Comparison of ENCODE assay signal across 6 cellular contexts in the genomic region with DNA sequence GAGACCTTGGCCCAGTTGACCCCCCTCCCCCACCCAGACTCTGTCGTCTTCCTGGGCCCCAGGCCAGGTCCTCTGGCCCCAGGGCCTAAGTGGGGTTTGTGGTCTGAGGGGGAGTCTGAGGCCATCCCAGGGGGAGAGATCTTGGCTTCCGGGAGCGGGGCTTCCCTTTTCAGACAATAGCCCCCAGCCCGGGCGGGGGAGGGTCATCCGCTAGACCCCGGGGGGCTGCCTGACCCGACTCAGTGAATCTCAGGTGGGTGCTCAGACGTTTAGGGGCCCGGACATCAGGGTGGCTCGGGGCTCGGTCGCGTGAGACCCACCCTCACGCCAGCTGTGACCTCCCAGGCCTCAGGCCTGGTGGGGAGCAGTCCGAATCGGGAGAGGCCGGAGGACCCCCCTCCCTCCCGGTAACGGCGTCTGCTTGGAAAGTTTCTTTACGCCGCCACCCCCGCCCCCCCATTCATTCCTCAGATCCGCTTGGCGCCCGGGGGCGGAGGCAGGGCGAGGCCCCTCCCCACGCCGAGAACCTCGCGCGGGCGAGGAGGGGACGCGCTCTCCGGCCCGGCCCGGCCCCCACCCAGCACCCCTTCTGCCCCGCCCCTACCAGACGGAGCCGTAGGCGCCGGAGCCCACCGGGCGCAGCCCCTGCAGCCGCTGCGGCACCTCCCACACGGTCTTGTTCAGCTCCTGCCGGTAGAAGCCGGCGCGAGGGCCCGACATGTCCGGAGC. TPM values are rescaled to one million over a fixed set of nuclear protein-coding genes. Genes with fewer than 3 reads are reported as not detected.
DNase-seq lines count a peak whose midpoint lies in the region; ATAC-seq and TF ChIP-seq lines count a peak whose summit lies in the region.

No MANE protein-coding gene starts in this region.

- WGBS in prostate gland, result 7% methylated on average over 49 of the region's 56 CpGs

- H4K20me1 ChIP-seq in OCI-LY7 (ENCODE audit: insufficient read depth, low read length), result no peaks in the 10 kb centered on the region

- H3K9me2 ChIP-seq in OCI-LY7 (ENCODE audit: insufficient read depth, low read length), result no peaks in the 10 kb centered on the region

- DNase-seq in GDM1 (lab: John Stamatoyannopoulos, UW) (peak; percentile 34), OCI-LY7 (ENCODE audit: low spot score) (peak; percentile 59), prostate gland (ENCODE audit: low spot score) (peak; percentile 47)
- DNase-seq in central memory CD8-positive, alpha-beta T cell (ENCODE audit: low spot score in 2 of 2), result no peak

- no peaks in the 10 kb centered on the region for H3K27me3 ChIP-seq in prostate gland (replicated peaks; ENCODE audit: insufficient read depth)

- no peaks in the 10 kb centered on the region for H3K79me2 ChIP-seq in OCI-LY7 (ENCODE audit: insufficient read depth, low read depth, low read length)

- H3K4me2 ChIP-seq in OCI-LY7 (ENCODE audit: low read length), result peak overlapping the region; percentile 94

- POLR2A ChIA-PET in OCI-LY7 (lab: Charles Lee), result no interaction called here

- peak overlapping the region; percentile 20; the same call in 1 of the 2 replicates for H2AFZ ChIP-seq in OCI-LY7 (ENCODE audit: low read length)

- no peak overlapping the region for H3K27ac Mint-ChIP-seq in central memory CD8-positive, alpha-beta T cell (ENCODE audit: low read depth)

- H3K27me3 Mint-ChIP-seq in central memory CD8-positive, alpha-beta T cell, result no peaks in the 10 kb centered on the region

- CTCF ChIA-PET in OCI-LY7 (lab: Charles Lee; ENCODE audit: unreplicated experiment), result no interaction called here

- peak overlapping the region; percentile 73 for H3K4me3 ChIP-seq in OCI-LY7 (ENCODE audit: low read depth, low read length, poor library complexity, severe bottlenecking)
- H3K4me3 ChIP-seq in prostate gland, result peak overlapping the region; percentile 40 to 53

- ATAC-seq in central memory CD8-positive, alpha-beta T cell (replicated peaks; ENCODE audit: extremely low read depth, poor library complexity, severe bottlenecking), result peak; percentile 30
- ATAC-seq in HG02588 (IDR thresholded peaks at IDR 0.05; ENCODE audit: unreplicated experiment) (no peak), GM18520 (IDR thresholded peaks at IDR 0.05; ENCODE audit: unreplicated experiment) (no peak)

- TF ChIP-seq CTCF in OCI-LY7 (conservative IDR thresholded peaks at IDR 0.05; ENCODE audit: low read length), result no peak
- TF ChIP-seq CTCF in prostate gland (IDR thresholded peaks at IDR 0.05), result no peak

- H3K36me3 Mint-ChIP-seq in central memory CD8-positive, alpha-beta T cell (ENCODE audit: insufficient read depth), result no peaks in the 10 kb centered on the region

- H3K9me3 ChIP-seq in OCI-LY7 (ENCODE audit: low read length), result no peaks in the 10 kb centered on the region
- no peaks in the 10 kb centered on the region for H3K9me3 ChIP-seq in prostate gland

- no TSS peak for BruUV-seq in OCI-LY7 (replicated peaks; lab: Mats Ljungman, UMichigan)

- H3K9me3 Mint-ChIP-seq in central memory CD8-positive, alpha-beta T cell, result no peaks in the 10 kb centered on the region

- H3K36me3 ChIP-seq in OCI-LY7 (ENCODE audit: insufficient read depth, low read length), result no peaks in the 10 kb centered on the region
- no peaks in the 10 kb centered on the region for H3K36me3 ChIP-seq in prostate gland

- intact Hi-C loops in OCI-LY7 (cut with micrococcal nuclease; ENCODE audit: unreplicated experiment) (loop anchor here (5.0 kb wide), 1 partner anchor 238 kb away; a partner anchor contains a TSS), prostate gland (cut with DNase I) (no loop called here)

- H3K4me1 Mint-ChIP-seq in central memory CD8-positive, alpha-beta T cell, result peaks cover 7% of the 10 kb centered on the region

- H3K4me3 Mint-ChIP-seq in central memory CD8-positive, alpha-beta T cell, result peak overlapping the region; percentile 66

- H3K4me1 ChIP-seq in OCI-LY7 (ENCODE audit: insufficient read depth, low read length, poor library complexity, severe bottlenecking) (peaks cover 40% of the 10 kb centered on the region), prostate gland (replicated peaks) (peaks cover 22% of the 10 kb centered on the region)

- TF ChIP-seq POLR2A in prostate gland (IDR thresholded peaks at IDR 0.05), result no peak

- peak overlapping the region; percentile 44 for H3K27ac ChIP-seq in OCI-LY7 (ENCODE audit: low read depth, low read length, poor library complexity, severe bottlenecking)
- H3K27ac ChIP-seq in prostate gland, result peak overlapping the region; percentile 55 to 75

RNA-seq across cellular contexts. Expression of a gene that starts 0.4 kb away (rescaled TPM):
- total RNA-seq in OCI-LY7 (2014; rRNA removed; shearing (Covaris generic)), result 12.0 and 13.0 TPM in 2 replicates
- total RNA-seq in OCI-LY7 (2022) (18.6 and 19.7 TPM in 2 replicates), prostate gland (10 to 100 TPM; 11.4 to 14.1 TPM)

RNA-seq across cellular contexts. Expression of a gene that starts 8.3 kb away (rescaled TPM):
- 90.8 and 93.6 TPM in 2 replicates for total RNA-seq in OCI-LY7 (2014; rRNA removed; shearing (Covaris generic))
- 84.9 and 90.1 TPM in 2 replicates for total RNA-seq in OCI-LY7 (2022)
- total RNA-seq in prostate gland, result 10 to 100 TPM in 1 of 2 donors, 1 to 10 TPM in 1; 8.4 to 18.0 TPM

RNA-seq across cellular contexts. Expression of a gene that starts 18.7 kb away (rescaled TPM):
- 47.4 and 49.4 TPM in 2 replicates for total RNA-seq in OCI-LY7 (2014; rRNA removed; shearing (Covaris generic))
- total RNA-seq in OCI-LY7 (2022), result 74.6 and 74.9 TPM in 2 replicates
- 10 to 100 TPM; 36.9 to 41.3 TPM for total RNA-seq in prostate gland

RNA-seq across cellular contexts. Expression of a gene that starts 24.9 kb away (rescaled TPM):
- 52.8 and 57.7 TPM in 2 replicates for total RNA-seq in OCI-LY7 (2014; rRNA removed; shearing (Covaris generic))
- 63.2 and 68.8 TPM in 2 replicates for total RNA-seq in OCI-LY7 (2022)
- 100 to 1,000 TPM in 1 of 2 donors, 10 to 100 TPM in 1; 56.3 to 117 TPM for total RNA-seq in prostate gland

RNA-seq across cellular contexts. Expression of a gene that starts 37.7 kb away (rescaled TPM):
- 10.7 and 13.6 TPM in 2 replicates for total RNA-seq in OCI-LY7 (2014; rRNA removed; shearing (Covaris generic))
- total RNA-seq in OCI-LY7 (2022), result 38.9 and 39.2 TPM in 2 replicates
- total RNA-seq in prostate gland, result 100 to 1,000 TPM; 259 to 309 TPM

Comparison
In these comparisons a context has a peak if more than half of its experiments do, and no peak if none do; other contexts are left out.
1. DNase-seq: peak in GDM1 (single experiment), OCI-LY7 (single experiment) and prostate gland (single experiment); none in central memory CD8-positive, alpha-beta T cell (0 of 2).
2. RNA of a gene that starts 8.3 kb away (total RNA-seq): 84.9 to 93.6 TPM in OCI-LY7; 8.4 to 18.0 TPM in prostate gland; every median in the first group is over 4 times any median in the second.